8 cellular contexts compared by ENCODE assay signal in genomic region chr1:111030590-111030989, GRCh38.
DNase-seq lines count a peak whose midpoint lies in the region; ATAC-seq and FAIRE-seq lines count a peak whose summit lies in the region.

No MANE protein-coding gene starts in this region.

- H3K9me3 ChIP-seq in NT2/D1 (ENCODE audit: insufficient read depth, low read length) = no peaks in the 10 kb centered on the region
- H3K9me3 ChIP-seq in small intestine (ENCODE audit: control insufficient read depth, low read depth) = no peaks in the 10 kb centered on the region

- H3K36me3 Mint-ChIP-seq in activated T-cell treated with anti-CD3 and anti-CD28 coated beads, Interleukin-2, amount 50 U/mL, for 4 hours (ENCODE audit: insufficient read depth) = no peaks in the 10 kb centered on the region

- H3K27me3 Mint-ChIP-seq in activated T-cell treated with anti-CD3 and anti-CD28 coated beads, Interleukin-2, amount 50 U/mL, for 4 hours (ENCODE audit: low read depth) = peaks cover 13% of the 10 kb centered on the region

- peak; percentile 28 for DNase-seq in DMS79 treated with DMSO at 0.1 percent for 48 hours (lab: John Stamatoyannopoulos, UW)
- peak; percentile 46 for DNase-seq in NT2/D1 (ENCODE audit: low read depth, low spot score)
- DNase-seq in activated T-cell treated with anti-CD3 and anti-CD28 coated beads, Interleukin-2, amount 50 U/mL, for 4 hours = peak; percentile 44
- peak; percentile 29 for DNase-seq in foreskin melanocyte
- peak; percentile 76 for DNase-seq in small intestine

- H3K4me1 Mint-ChIP-seq in activated T-cell treated with anti-CD3 and anti-CD28 coated beads, Interleukin-2, amount 50 U/mL, for 4 hours (ENCODE audit: low read depth) = no peaks in the 10 kb centered on the region

- H3K9ac ChIP-seq in NT2/D1 (ENCODE audit: insufficient read length, low read depth) = no peak overlapping the region

- no peaks in the 10 kb centered on the region for H3K9me3 Mint-ChIP-seq in activated T-cell treated with anti-CD3 and anti-CD28 coated beads, Interleukin-2, amount 50 U/mL, for 4 hours

- WGBS in small intestine, 3 donors = 50 to 60% (median 52%) methylated on average over 1 of the region's 1 CpG

- FAIRE-seq in small intestine (lab: Jason Lieb, UNC) = no peak

- no peak overlapping the region for H3K4me3 Mint-ChIP-seq in activated T-cell treated with anti-CD3 and anti-CD28 coated beads, Interleukin-2, amount 50 U/mL, for 4 hours

- H3K36me3 ChIP-seq in NT2/D1 (ENCODE audit: insufficient read depth, insufficient read length, low read length) = no peaks in the 10 kb centered on the region
- H3K36me3 ChIP-seq in small intestine (ENCODE audit: control insufficient read depth in 2 of 2, insufficient read depth in 2 of 2, low read length in 2 of 2) = no peaks in the 10 kb centered on the region

- ATAC-seq in HG02938 (IDR thresholded peaks at IDR 0.05; ENCODE audit: unreplicated experiment) (peak; percentile 47), HG03521 (IDR thresholded peaks at IDR 0.05; ENCODE audit: unreplicated experiment) (no peak), GM21576 (IDR thresholded peaks at IDR 0.05; ENCODE audit: unreplicated experiment) (no peak)
- peak; percentile 46 to 70 for ATAC-seq in activated T-cell treated with anti-CD3 and anti-CD28 coated beads, Interleukin-2, amount 50 U/mL, for 4 hours

- peaks cover 2% of the 10 kb centered on the region for H3K4me1 ChIP-seq in NT2/D1 (ENCODE audit: insufficient read depth, insufficient read length)
- no peaks in the 10 kb centered on the region for H3K4me1 ChIP-seq in small intestine (ENCODE audit: control insufficient read depth in 2 of 2, insufficient read depth in 1 of 2, low read depth in 1 of 2, low read length in 1 of 2)

- H3K27me3 ChIP-seq in NT2/D1 (ENCODE audit: insufficient read depth, insufficient read length) (no peaks in the 10 kb centered on the region), small intestine (ENCODE audit: control insufficient read depth in 2 of 2, insufficient read depth in 2 of 2, low read length in 2 of 2) (peaks cover 0 to 2% of the 10 kb centered on the region in 2 donors)

- H3K4me3 ChIP-seq in NT2/D1 (ENCODE audit: insufficient read length, low read depth) = no peak overlapping the region
- H3K4me3 ChIP-seq in small intestine (ENCODE audit: low read depth in 1 of 2, low read length in 2 of 2) = no peak overlapping the region

- H3K27ac ChIP-seq in small intestine (ENCODE audit: low read depth in 1 of 2, low read length in 1 of 2) = no peak overlapping the region

Comparison
In these comparisons a context has a peak if more than half of its experiments do, and no peak if none do; other contexts are left out.
1. ATAC-seq: peak in HG02938 (single experiment) and activated T-cell treated with anti-CD3 and anti-CD28 coated beads, Interleukin-2, amount 50 U/mL, for 4 hours (2 of 2); none in HG03521 (single experiment) and GM21576 (single experiment).
2. Peak in every context shown above with its lines, with median percentiles within 50 percentile points of each other: DNase-seq.